In the genomic region with DNA sequence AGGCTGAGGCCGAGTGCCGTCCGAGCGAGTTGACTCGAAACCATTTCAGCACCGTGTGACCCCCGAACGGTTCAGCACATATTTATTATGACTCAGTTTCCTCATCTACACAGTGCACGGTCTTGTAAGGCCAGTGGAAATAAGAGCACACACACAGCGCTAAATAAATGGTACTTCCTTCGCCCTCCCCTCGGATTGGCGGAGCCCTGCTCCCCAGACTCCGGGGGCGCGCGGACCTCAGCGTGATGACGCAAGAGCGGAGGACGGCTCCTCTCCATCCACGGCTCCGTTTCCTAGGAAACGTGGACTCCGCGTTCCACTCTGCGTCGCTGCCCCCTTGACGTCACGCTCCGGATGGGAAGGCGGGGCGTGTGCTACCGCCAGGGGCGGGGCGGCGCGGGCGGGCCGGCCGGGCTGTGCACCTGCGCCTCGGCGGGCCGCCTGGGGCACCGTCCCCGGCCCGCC, we compare ENCODE assay signal across 1 cellular context.
TF ChIP-seq lines count a peak whose summit lies in the region.

A gene with protein sequence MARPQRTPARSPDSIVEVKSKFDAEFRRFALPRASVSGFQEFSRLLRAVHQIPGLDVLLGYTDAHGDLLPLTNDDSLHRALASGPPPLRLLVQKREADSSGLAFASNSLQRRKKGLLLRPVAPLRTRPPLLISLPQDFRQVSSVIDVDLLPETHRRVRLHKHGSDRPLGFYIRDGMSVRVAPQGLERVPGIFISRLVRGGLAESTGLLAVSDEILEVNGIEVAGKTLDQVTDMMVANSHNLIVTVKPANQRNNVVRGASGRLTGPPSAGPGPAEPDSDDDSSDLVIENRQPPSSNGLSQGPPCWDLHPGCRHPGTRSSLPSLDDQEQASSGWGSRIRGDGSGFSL (plus strand): TSS at position 397 of the 465 bp plus-strand sequence. CDS start 79 bp downstream, outside the sequence.

TF ChIP-seq in HepG2, 621 proteins besides CTCF, POLR2A, EP300 and RAD21 (continued from another document and continues in another):
- TF ChIP-seq, protein P1, sequence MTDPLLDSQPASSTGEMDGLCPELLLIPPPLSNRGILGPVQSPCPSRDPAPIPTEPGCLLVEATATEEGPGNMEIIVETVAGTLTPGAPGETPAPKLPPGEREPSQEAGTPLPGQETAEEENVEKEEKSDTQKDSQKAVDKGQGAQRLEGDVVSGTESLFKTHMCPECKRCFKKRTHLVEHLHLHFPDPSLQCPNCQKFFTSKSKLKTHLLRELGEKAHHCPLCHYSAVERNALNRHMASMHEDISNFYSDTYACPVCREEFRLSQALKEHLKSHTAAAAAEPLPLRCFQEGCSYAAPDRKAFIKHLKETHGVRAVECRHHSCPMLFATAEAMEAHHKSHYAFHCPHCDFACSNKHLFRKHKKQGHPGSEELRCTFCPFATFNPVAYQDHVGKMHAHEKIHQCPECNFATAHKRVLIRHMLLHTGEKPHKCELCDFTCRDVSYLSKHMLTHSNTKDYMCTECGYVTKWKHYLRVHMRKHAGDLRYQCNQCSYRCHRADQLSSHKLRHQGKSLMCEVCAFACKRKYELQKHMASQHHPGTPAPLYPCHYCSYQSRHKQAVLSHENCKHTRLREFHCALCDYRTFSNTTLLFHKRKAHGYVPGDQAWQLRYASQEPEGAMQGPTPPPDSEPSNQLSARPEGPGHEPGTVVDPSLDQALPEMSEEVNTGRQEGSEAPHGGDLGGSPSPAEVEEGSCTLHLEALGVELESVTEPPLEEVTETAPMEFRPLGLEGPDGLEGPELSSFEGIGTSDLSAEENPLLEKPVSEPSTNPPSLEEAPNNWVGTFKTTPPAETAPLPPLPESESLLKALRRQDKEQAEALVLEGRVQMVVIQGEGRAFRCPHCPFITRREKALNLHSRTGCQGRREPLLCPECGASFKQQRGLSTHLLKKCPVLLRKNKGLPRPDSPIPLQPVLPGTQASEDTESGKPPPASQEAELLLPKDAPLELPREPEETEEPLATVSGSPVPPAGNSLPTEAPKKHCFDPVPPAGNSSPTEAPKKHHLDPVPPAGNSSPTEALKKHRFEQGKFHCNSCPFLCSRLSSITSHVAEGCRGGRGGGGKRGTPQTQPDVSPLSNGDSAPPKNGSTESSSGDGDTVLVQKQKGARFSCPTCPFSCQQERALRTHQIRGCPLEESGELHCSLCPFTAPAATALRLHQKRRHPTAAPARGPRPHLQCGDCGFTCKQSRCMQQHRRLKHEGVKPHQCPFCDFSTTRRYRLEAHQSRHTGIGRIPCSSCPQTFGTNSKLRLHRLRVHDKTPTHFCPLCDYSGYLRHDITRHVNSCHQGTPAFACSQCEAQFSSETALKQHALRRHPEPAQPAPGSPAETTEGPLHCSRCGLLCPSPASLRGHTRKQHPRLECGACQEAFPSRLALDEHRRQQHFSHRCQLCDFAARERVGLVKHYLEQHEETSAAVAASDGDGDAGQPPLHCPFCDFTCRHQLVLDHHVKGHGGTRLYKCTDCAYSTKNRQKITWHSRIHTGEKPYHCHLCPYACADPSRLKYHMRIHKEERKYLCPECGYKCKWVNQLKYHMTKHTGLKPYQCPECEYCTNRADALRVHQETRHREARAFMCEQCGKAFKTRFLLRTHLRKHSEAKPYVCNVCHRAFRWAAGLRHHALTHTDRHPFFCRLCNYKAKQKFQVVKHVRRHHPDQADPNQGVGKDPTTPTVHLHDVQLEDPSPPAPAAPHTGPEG (CRISPR knock-in tag; IDR thresholded peaks at IDR 0.05): no peak; the same call in 1 of the 2 replicates
- TF ChIP-seq, protein P2, sequence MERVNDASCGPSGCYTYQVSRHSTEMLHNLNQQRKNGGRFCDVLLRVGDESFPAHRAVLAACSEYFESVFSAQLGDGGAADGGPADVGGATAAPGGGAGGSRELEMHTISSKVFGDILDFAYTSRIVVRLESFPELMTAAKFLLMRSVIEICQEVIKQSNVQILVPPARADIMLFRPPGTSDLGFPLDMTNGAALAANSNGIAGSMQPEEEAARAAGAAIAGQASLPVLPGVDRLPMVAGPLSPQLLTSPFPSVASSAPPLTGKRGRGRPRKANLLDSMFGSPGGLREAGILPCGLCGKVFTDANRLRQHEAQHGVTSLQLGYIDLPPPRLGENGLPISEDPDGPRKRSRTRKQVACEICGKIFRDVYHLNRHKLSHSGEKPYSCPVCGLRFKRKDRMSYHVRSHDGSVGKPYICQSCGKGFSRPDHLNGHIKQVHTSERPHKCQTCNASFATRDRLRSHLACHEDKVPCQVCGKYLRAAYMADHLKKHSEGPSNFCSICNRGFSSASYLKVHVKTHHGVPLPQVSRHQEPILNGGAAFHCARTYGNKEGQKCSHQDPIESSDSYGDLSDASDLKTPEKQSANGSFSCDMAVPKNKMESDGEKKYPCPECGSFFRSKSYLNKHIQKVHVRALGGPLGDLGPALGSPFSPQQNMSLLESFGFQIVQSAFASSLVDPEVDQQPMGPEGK (CRISPR knock-in tag; IDR thresholded peaks at IDR 0.05): peak; percentile 83
- TF ChIP-seq, protein P3, sequence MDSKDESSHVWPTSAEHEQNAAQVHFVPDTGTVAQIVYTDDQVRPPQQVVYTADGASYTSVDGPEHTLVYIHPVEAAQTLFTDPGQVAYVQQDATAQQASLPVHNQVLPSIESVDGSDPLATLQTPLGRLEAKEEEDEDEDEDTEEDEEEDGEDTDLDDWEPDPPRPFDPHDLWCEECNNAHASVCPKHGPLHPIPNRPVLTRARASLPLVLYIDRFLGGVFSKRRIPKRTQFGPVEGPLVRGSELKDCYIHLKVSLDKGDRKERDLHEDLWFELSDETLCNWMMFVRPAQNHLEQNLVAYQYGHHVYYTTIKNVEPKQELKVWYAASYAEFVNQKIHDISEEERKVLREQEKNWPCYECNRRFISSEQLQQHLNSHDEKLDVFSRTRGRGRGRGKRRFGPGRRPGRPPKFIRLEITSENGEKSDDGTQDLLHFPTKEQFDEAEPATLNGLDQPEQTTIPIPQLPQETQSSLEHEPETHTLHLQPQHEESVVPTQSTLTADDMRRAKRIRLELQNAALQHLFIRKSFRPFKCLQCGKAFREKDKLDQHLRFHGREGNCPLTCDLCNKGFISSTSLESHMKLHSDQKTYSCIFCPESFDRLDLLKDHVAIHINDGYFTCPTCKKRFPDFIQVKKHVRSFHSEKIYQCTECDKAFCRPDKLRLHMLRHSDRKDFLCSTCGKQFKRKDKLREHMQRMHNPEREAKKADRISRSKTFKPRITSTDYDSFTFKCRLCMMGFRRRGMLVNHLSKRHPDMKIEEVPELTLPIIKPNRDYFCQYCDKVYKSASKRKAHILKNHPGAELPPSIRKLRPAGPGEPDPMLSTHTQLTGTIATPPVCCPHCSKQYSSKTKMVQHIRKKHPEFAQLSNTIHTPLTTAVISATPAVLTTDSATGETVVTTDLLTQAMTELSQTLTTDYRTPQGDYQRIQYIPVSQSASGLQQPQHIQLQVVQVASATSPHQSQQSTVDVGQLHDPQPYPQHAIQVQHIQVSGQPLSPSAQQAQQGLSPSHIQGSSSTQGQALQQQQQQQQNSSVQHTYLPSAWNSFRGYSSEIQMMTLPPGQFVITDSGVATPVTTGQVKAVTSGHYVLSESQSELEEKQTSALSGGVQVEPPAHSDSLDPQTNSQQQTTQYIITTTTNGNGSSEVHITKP (CRISPR knock-in tag; IDR thresholded peaks at IDR 0.05; ENCODE audit: low read depth): peak; percentile 91
- TF ChIP-seq, protein P4, sequence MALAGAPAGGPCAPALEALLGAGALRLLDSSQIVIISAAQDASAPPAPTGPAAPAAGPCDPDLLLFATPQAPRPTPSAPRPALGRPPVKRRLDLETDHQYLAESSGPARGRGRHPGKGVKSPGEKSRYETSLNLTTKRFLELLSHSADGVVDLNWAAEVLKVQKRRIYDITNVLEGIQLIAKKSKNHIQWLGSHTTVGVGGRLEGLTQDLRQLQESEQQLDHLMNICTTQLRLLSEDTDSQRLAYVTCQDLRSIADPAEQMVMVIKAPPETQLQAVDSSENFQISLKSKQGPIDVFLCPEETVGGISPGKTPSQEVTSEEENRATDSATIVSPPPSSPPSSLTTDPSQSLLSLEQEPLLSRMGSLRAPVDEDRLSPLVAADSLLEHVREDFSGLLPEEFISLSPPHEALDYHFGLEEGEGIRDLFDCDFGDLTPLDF (CRISPR knock-in tag; IDR thresholded peaks at IDR 0.05): no peak
- TF ChIP-seq SP4 (CRISPR knock-in tag; IDR thresholded peaks at IDR 0.05) (peak; percentile 82), NFYC (CRISPR knock-in tag; IDR thresholded peaks at IDR 0.05) (peak; percentile 69), ZNF605 (CRISPR knock-in tag; IDR thresholded peaks at IDR 0.05) (no peak; the same call in 1 of the 2 replicates), ZNF432 (CRISPR knock-in tag; IDR thresholded peaks at IDR 0.05; ENCODE audit: borderline replicate concordance) (no peak), ZNF562 (CRISPR knock-in tag; IDR thresholded peaks at IDR 0.05; ENCODE audit: borderline replicate concordance) (no peak), ATF7 (IDR thresholded peaks at IDR 0.05) (peak; percentile 86), ATF7 (CRISPR knock-in tag; IDR thresholded peaks at IDR 0.05) (no peak), RARG (CRISPR knock-in tag; IDR thresholded peaks at IDR 0.05; ENCODE audit: low read depth) (no peak), GTF2F1 (IDR thresholded peaks at IDR 0.05; ENCODE audit: low read length) (no peak), ZNF333 (CRISPR knock-in tag; IDR thresholded peaks at IDR 0.05; ENCODE audit: borderline replicate concordance) (0 out of 2 replicates have a peak, but pooled peaks have one; percentile 53), ZMAT3 (CRISPR knock-in tag; conservative IDR thresholded peaks at IDR 0.05) (no peak; the same call in 1 of the 2 replicates), TMF1 (CRISPR knock-in tag; IDR thresholded peaks at IDR 0.05; ENCODE audit: low read depth) (0 out of 2 replicates have a peak, but pooled peaks have one; percentile 10), MLLT10 (CRISPR knock-in tag; IDR thresholded peaks at IDR 0.05) (no peak), RCOR2 (CRISPR knock-in tag; IDR thresholded peaks at IDR 0.05) (peak; percentile 43; the same call in 1 of the 2 replicates), SP1 (IDR thresholded peaks at IDR 0.05) (no peak), SP1 (CRISPR knock-in tag; IDR thresholded peaks at IDR 0.05) (peak; percentile 82), KLF11 (CRISPR knock-in tag; IDR thresholded peaks at IDR 0.05) (no peak)
- TF ChIP-seq, protein P5, sequence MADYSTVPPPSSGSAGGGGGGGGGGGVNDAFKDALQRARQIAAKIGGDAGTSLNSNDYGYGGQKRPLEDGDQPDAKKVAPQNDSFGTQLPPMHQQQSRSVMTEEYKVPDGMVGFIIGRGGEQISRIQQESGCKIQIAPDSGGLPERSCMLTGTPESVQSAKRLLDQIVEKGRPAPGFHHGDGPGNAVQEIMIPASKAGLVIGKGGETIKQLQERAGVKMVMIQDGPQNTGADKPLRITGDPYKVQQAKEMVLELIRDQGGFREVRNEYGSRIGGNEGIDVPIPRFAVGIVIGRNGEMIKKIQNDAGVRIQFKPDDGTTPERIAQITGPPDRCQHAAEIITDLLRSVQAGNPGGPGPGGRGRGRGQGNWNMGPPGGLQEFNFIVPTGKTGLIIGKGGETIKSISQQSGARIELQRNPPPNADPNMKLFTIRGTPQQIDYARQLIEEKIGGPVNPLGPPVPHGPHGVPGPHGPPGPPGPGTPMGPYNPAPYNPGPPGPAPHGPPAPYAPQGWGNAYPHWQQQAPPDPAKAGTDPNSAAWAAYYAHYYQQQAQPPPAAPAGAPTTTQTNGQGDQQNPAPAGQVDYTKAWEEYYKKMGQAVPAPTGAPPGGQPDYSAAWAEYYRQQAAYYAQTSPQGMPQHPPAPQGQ (CRISPR knock-in tag; IDR thresholded peaks at IDR 0.05; ENCODE audit: borderline replicate concordance): 0 out of 2 replicates have a peak, but pooled peaks have one; percentile 80
- TF ChIP-seq, protein P6, sequence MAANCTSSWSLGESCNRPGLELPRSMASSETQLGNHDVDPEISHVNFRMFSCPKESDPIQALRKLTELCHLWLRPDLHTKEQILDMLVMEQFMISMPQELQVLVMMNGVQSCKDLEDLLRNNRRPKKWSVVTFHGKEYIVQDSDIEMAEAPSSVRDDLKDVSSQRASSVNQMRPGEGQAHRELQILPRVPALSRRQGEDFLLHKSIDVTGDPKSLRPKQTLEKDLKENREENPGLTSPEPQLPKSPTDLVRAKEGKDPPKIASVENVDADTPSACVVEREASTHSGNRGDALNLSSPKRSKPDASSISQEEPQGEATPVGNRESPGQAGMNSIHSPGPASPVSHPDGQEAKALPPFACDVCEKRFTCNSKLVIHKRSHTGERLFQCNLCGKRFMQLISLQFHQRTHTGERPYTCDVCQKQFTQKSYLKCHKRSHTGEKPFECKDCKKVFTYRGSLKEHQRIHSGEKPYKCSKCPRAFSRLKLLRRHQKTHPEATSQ (CRISPR knock-in tag; IDR thresholded peaks at IDR 0.05; ENCODE audit: borderline replicate concordance): no peak
- TF ChIP-seq, protein P7, sequence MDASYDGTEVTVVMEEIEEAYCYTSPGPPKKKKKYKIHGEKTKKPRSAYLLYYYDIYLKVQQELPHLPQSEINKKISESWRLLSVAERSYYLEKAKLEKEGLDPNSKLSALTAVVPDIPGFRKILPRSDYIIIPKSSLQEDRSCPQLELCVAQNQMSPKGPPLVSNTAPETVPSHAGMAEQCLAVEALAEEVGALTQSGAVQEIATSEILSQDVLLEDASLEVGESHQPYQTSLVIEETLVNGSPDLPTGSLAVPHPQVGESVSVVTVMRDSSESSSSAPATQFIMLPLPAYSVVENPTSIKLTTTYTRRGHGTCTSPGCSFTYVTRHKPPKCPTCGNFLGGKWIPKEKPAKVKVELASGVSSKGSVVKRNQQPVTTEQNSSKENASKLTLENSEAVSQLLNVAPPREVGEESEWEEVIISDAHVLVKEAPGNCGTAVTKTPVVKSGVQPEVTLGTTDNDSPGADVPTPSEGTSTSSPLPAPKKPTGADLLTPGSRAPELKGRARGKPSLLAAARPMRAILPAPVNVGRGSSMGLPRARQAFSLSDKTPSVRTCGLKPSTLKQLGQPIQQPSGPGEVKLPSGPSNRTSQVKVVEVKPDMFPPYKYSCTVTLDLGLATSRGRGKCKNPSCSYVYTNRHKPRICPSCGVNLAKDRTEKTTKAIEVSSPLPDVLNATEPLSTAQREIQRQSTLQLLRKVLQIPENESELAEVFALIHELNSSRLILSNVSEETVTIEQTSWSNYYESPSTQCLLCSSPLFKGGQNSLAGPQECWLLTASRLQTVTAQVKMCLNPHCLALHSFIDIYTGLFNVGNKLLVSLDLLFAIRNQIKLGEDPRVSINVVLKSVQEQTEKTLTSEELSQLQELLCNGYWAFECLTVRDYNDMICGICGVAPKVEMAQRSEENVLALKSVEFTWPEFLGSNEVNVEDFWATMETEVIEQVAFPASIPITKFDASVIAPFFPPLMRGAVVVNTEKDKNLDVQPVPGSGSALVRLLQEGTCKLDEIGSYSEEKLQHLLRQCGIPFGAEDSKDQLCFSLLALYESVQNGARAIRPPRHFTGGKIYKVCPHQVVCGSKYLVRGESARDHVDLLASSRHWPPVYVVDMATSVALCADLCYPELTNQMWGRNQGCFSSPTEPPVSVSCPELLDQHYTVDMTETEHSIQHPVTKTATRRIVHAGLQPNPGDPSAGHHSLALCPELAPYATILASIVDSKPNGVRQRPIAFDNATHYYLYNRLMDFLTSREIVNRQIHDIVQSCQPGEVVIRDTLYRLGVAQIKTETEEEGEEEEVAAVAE (CRISPR knock-in tag; IDR thresholded peaks at IDR 0.05; ENCODE audit: borderline replicate concordance): peak; percentile 58; the same call in 1 of the 2 replicates
- TF ChIP-seq, protein P8, sequence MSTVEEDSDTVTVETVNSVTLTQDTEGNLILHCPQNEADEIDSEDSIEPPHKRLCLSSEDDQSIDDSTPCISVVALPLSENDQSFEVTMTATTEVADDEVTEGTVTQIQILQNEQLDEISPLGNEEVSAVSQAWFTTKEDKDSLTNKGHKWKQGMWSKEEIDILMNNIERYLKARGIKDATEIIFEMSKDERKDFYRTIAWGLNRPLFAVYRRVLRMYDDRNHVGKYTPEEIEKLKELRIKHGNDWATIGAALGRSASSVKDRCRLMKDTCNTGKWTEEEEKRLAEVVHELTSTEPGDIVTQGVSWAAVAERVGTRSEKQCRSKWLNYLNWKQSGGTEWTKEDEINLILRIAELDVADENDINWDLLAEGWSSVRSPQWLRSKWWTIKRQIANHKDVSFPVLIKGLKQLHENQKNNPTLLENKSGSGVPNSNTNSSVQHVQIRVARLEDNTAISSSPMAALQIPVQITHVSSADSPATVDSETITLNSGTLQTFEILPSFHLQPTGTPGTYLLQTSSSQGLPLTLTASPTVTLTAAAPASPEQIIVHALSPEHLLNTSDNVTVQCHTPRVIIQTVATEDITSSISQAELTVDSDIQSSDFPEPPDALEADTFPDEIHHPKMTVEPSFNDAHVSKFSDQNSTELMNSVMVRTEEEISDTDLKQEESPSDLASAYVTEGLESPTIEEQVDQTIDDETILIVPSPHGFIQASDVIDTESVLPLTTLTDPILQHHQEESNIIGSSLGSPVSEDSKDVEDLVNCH (CRISPR knock-in tag; IDR thresholded peaks at IDR 0.05): no peak
